ENCODE assay signal across 21 cellular contexts in the genomic region with DNA sequence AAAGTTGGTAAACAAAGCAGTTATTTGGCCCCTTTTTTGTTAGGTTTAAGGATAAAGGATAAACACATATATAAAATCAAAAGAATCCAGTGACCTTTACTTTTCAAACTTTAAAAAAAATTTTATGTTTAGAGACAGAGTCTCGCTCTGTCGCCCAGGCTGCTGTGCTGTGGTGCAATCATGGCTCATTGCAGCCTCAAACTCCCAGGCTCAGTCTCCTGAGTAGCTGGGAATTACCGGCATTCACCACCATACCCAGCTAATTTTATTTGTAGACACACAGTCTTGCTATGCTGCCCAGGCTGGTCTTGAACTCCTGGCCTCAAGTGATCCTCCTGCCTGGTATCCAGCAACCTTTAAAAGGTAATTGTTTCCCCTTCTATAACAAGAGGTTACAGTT. TPM values are rescaled to one million over a fixed set of nuclear protein-coding genes. Genes with fewer than 3 reads are reported as not detected.
A peak's percentile ranks its signal among the peaks of the same experiment; 100 is the strongest.
DNase-seq lines count a peak whose midpoint lies in the region; ATAC-seq and TF ChIP-seq lines count a peak whose summit lies in the region.
"Had no signal": no experiment of that assay in that cellular context is flagged by ENCODE, and none has a peak within 500 bp of the region (broad histone marks: within the 10 kb centered on the region; RNA-seq: fewer than 3 reads in every experiment).

No MANE protein-coding gene starts in this region.

- no peak for ATAC-seq in heart left ventricle
- ATAC-seq in Right ventricle myocardium inferior = no peak
- ATAC-seq: foreskin keratinocyte had no signal

- no peak for TF ChIP-seq POLR2A in heart left ventricle (IDR thresholded peaks at IDR 0.05)
- no peak for TF ChIP-seq POLR2A in esophagus squamous epithelium (IDR thresholded peaks at IDR 0.05)
- no peak for TF ChIP-seq POLR2A in uterus (IDR thresholded peaks at IDR 0.05)

- peaks cover 25% of the 10 kb centered on the region for H4K20me1 ChIP-seq in osteoblast (ENCODE audit: insufficient read depth, low read length)

- H3K27me3 ChIP-seq in heart left ventricle (no peaks in the 10 kb centered on the region), esophagus squamous epithelium (no peaks in the 10 kb centered on the region), osteoblast (ENCODE audit: insufficient read depth, low read length) (no peaks in the 10 kb centered on the region), uterus (no peaks in the 10 kb centered on the region)
- H3K27me3 ChIP-seq: foreskin keratinocyte, left lung had no signal

- no peaks in the 10 kb centered on the region for H3K9me3 ChIP-seq in heart left ventricle
- H3K9me3 ChIP-seq in esophagus squamous epithelium = no peaks in the 10 kb centered on the region
- H3K9me3 ChIP-seq in osteoblast (ENCODE audit: low read depth, low read length) = no peaks in the 10 kb centered on the region
- H3K9me3 ChIP-seq in uterus = no peaks in the 10 kb centered on the region
- H3K9me3 ChIP-seq: A549, left lung had no signal

- peak overlapping the region in 11 of 12 donors; percentile 63 to 85 (median 77) for H3K27ac ChIP-seq in heart left ventricle
- H3K27ac ChIP-seq in esophagus squamous epithelium = peak overlapping the region in 3 of 4 donors; percentile 2 to 70 (median 58)
- peak overlapping the region; percentile 93 for H3K27ac ChIP-seq in osteoblast (ENCODE audit: low read depth, low read length)
- peak overlapping the region; percentile 78 to 81 for H3K27ac ChIP-seq in uterus
- H3K27ac ChIP-seq: foreskin keratinocyte had no signal

- H3K4me2 ChIP-seq in osteoblast (ENCODE audit: insufficient read depth, low read length) = peak overlapping the region; percentile 92

- DNase-seq in heart left ventricle (peak in 1 of 5 donors; percentile 18), Right ventricle myocardium inferior (ENCODE audit: missing footprints) (no peak), esophagus squamous epithelium (lab: John Stamatoyannopoulos, UW) (no peak), osteoblast (ENCODE audit: insufficient read length, low spot score, missing footprints) (no peak), uterus (no peak), iPS-NIHi11 (ENCODE audit: low spot score) (no peak), 8988T (no peak), DMS153 (lab: John Stamatoyannopoulos, UW) (no peak)
- DNase-seq: activated CD4-positive, CD25-positive, alpha-beta regulatory T cell; central memory CD4-positive, alpha-beta T cell; DMS 273 treated with DMSO at 0.1 percent for 48 hours; effector memory CD4-positive, alpha-beta T cell; foreskin keratinocyte; GOT3; left lung; NCI-H1105 treated with DMSO at 0.1 percent for 48 hours; NCI-H526; nucleus accumbens; SHP77; substantia nigra had no signal

- no peak overlapping the region for H3K4me3 ChIP-seq in heart left ventricle
- no peak overlapping the region for H3K4me3 ChIP-seq in esophagus squamous epithelium
- H3K4me3 ChIP-seq in osteoblast (ENCODE audit: insufficient read depth, low read length) = no peak overlapping the region
- H3K4me3 ChIP-seq in uterus = no peak overlapping the region
- H3K4me3 ChIP-seq: A549, left lung had no signal

- TF ChIP-seq CTCF in heart left ventricle (IDR thresholded peaks at IDR 0.05) (no peak), esophagus squamous epithelium (IDR thresholded peaks at IDR 0.05) (no peak), osteoblast (IDR thresholded peaks at IDR 0.05; ENCODE audit: extremely low read depth, low read depth, low read length) (no peak), uterus (IDR thresholded peaks at IDR 0.05) (no peak)

- WGBS in heart left ventricle, 4 donors = 85 to 97% (median 90%) methylated on average over 3 of the region's 3 CpGs
- WGBS in esophagus squamous epithelium, 2 donors = 73 to 91% methylated on average over 3 of the region's 3 CpGs

- H2AFZ ChIP-seq in osteoblast (ENCODE audit: low read length) = no peak overlapping the region

- H3K4me1 ChIP-seq in heart left ventricle = peaks cover 0 to 67% (median 42%) of the 10 kb centered on the region in 12 donors
- peaks cover 0 to 32% (median 7%) of the 10 kb centered on the region in 3 donors for H3K4me1 ChIP-seq in esophagus squamous epithelium
- H3K4me1 ChIP-seq in osteoblast (ENCODE audit: insufficient read depth, low read length) = peaks cover 28% of the 10 kb centered on the region
- peaks cover 0 to 7% of the 10 kb centered on the region in 2 donors for H3K4me1 ChIP-seq in uterus
- H3K4me1 ChIP-seq: foreskin keratinocyte had no signal

- intact Hi-C loops in heart left ventricle (cut with DNase I) = loop anchor here in 1 of 10 donors (5.0 kb wide), 1 partner anchor 76 kb away; no protein-coding TSS in a partner anchor
- intact Hi-C loops in Right ventricle myocardium inferior (cut with DNase I) = no loop called here
- intact Hi-C loops in esophagus squamous epithelium (cut with DNase I) = no loop called here
- intact Hi-C loops in uterus (cut with DNase I; ENCODE audit: low total_unique reads) = no loop called here

- peaks cover 89% of the 10 kb centered on the region for H3K79me2 ChIP-seq in osteoblast (ENCODE audit: insufficient read depth, low read length)

- H3K36me3 ChIP-seq in heart left ventricle = no peaks in the 10 kb centered on the region
- H3K36me3 ChIP-seq in esophagus squamous epithelium = no peaks in the 10 kb centered on the region
- H3K36me3 ChIP-seq in osteoblast (ENCODE audit: insufficient read depth, low read length) = peaks cover 3% of the 10 kb centered on the region
- H3K36me3 ChIP-seq in uterus = no peaks in the 10 kb centered on the region
- H3K36me3 ChIP-seq: left lung had no signal

RNA-seq across cellular contexts. Expression of gene GNA12, which starts 31.3 kb away (rescaled TPM):
- total RNA-seq in heart left ventricle (10 to 100 TPM; 30.0 to 56.5 (median 34.9) TPM), Right ventricle myocardium inferior (40.8 TPM), esophagus squamous epithelium (10 to 100 TPM in 1 of 4 donors, 1 to 10 TPM in 3; 6.6 to 11.6 (median 7.6) TPM), osteoblast (27.1 and 32.7 TPM in 2 replicates), uterus (100 to 1,000 TPM in 1 of 4 donors, 10 to 100 TPM in 3; 20.5 to 109 (median 50.3) TPM)
- 10 to 100 TPM; 10.7 to 39.3 TPM for polyA plus RNA-seq in heart left ventricle
